10 cellular contexts compared by ENCODE assay signal in genomic region chr1:196827860-196828259, GRCh38. TPM values are rescaled to one million over a fixed set of nuclear protein-coding genes. Genes with fewer than 3 reads are reported as not detected.
DNase-seq lines count a peak whose midpoint lies in the region; ATAC-seq and TF ChIP-seq lines count a peak whose summit lies in the region.
"Not testable (repeated sequence)": the region's sequence is repeated elsewhere in the genome, so short reads cannot be mapped to it uniquely, and the experiment has no call there.
"Had no signal": no experiment of that assay in that cellular context is flagged by ENCODE, and none has a peak within 500 bp of the region (broad histone marks: within the 10 kb centered on the region; RNA-seq: fewer than 3 reads in every experiment).

No MANE protein-coding gene starts in this region.

- POLR2A ChIA-PET in activated CD4-positive, alpha-beta T cell treated with anti-CD3 and anti-CD28 coated beads, Interleukin-2, amount 10 ng/mL, durations not matched to agents 7 days and 5 days (lab: Charles Lee): not testable (repeated sequence)

- not testable (repeated sequence) for H3K27ac Mint-ChIP-seq in activated CD4-positive, alpha-beta T cell treated with anti-CD3 and anti-CD28 coated beads, Interleukin-2, amount 10 ng/mL, durations not matched to agents 7 days and 5 days; nephron progenitor cell

- H3K4me3 Mint-ChIP-seq in activated CD4-positive, alpha-beta T cell treated with anti-CD3 and anti-CD28 coated beads, Interleukin-2, amount 10 ng/mL, durations not matched to agents 7 days and 5 days; nephron progenitor cell: not testable (repeated sequence)

- H3K36me3 Mint-ChIP-seq in activated CD4-positive, alpha-beta T cell treated with anti-CD3 and anti-CD28 coated beads, Interleukin-2, amount 10 ng/mL, durations not matched to agents 7 days and 5 days (ENCODE audit: low read depth); nephron progenitor cell (ENCODE audit: low read depth): not testable (repeated sequence)

- H4K20me1 ChIP-seq in Karpas-422 (ENCODE audit: insufficient read depth, low read depth, low read length): not testable (repeated sequence)

- not testable (repeated sequence) for H3K9me2 ChIP-seq in Karpas-422 (replicated peaks; ENCODE audit: insufficient read depth, low read length)

- not testable (repeated sequence) for H3K9ac ChIP-seq in Karpas-422 (ENCODE audit: low read length)

- not testable (repeated sequence) for H3K27me3 Mint-ChIP-seq in activated CD4-positive, alpha-beta T cell treated with anti-CD3 and anti-CD28 coated beads, Interleukin-2, amount 10 ng/mL, durations not matched to agents 7 days and 5 days; nephron progenitor cell (ENCODE audit: low read depth, poor library complexity)

- TF ChIP-seq CTCF in AG10803 (conservative IDR thresholded peaks at IDR 0.05; ENCODE audit: low read length) (peak; percentile 45), nephron progenitor cell (IDR thresholded peaks at IDR 0.05) (peak; percentile 41)

- not testable (repeated sequence) for H3K9me3 Mint-ChIP-seq in activated CD4-positive, alpha-beta T cell treated with anti-CD3 and anti-CD28 coated beads, Interleukin-2, amount 10 ng/mL, durations not matched to agents 7 days and 5 days; nephron progenitor cell

- H3K4me1 ChIP-seq in Karpas-422 (ENCODE audit: low read length): not testable (repeated sequence)

- H3K27ac ChIP-seq in Karpas-422 (ENCODE audit: low read length): not testable (repeated sequence)

- not testable (repeated sequence) for H2AFZ ChIP-seq in Karpas-422 (ENCODE audit: low read length)

- H3K4me1 Mint-ChIP-seq in activated CD4-positive, alpha-beta T cell treated with anti-CD3 and anti-CD28 coated beads, Interleukin-2, amount 10 ng/mL, durations not matched to agents 7 days and 5 days; nephron progenitor cell: not testable (repeated sequence)

- not testable (repeated sequence) for H3K36me3 ChIP-seq in Karpas-422 (ENCODE audit: insufficient read depth, low read length)

- ATAC-seq in GM18499 (IDR thresholded peaks at IDR 0.05; ENCODE audit: insufficient read depth, unreplicated experiment) (peak; percentile 95), HG02610 (IDR thresholded peaks at IDR 0.05; ENCODE audit: unreplicated experiment) (peak; percentile 97)

- H3K4me3 ChIP-seq in AG10803 (ENCODE audit: low read length); Karpas-422 (ENCODE audit: low read length): not testable (repeated sequence)

- H3K27me3 ChIP-seq in Karpas-422 (ENCODE audit: low read length): not testable (repeated sequence)

- DNase-seq in AG10803 (ENCODE audit: low read depth) (peak; percentile 51), Karpas-422 (peak; percentile 67), NCI-H774 (lab: John Stamatoyannopoulos, UW) (peak; percentile 39), fibroblast of gingiva (ENCODE audit: low read depth) (peak; percentile 33)
- DNase-seq in activated CD4-positive, alpha-beta T cell treated with anti-CD3 and anti-CD28 coated beads, Interleukin-2, amount 10 ng/mL, durations not matched to agents 7 days and 5 days: peak; percentile 9
- not testable (repeated sequence) for DNase-seq in nephron progenitor cell

- H3K9me3 ChIP-seq in Karpas-422 (ENCODE audit: low read length): not testable (repeated sequence)

- not testable (repeated sequence) for H3K4me2 ChIP-seq in Karpas-422 (ENCODE audit: low read depth, low read length, poor library complexity, severe bottlenecking)

- CTCF ChIA-PET in activated CD4-positive, alpha-beta T cell treated with anti-CD3 and anti-CD28 coated beads, Interleukin-2, amount 10 ng/mL, durations not matched to agents 7 days and 5 days (lab: Charles Lee): not testable (repeated sequence)

- H3K79me2 ChIP-seq in Karpas-422 (ENCODE audit: low read length): not testable (repeated sequence)

RNA-seq across cellular contexts. Expression of gene CFHR1, which starts 8.3 kb away (rescaled TPM):
- not detected in 2 replicates for total RNA-seq in Karpas-422 (2014; rRNA removed; shearing (Covaris generic); ENCODE audit: low replicate concordance)
- total RNA-seq in activated CD4-positive, alpha-beta T cell treated with anti-CD3 and anti-CD28 coated beads, Interleukin-2, amount 10 ng/mL, durations not matched to agents 7 days and 5 days: not detected

RNA-seq across cellular contexts. Expression of gene CFHR3, which starts 53.2 kb away (rescaled TPM):
- not detected in 2 replicates for total RNA-seq in Karpas-422 (2014; rRNA removed; shearing (Covaris generic); ENCODE audit: low replicate concordance)
- not detected for total RNA-seq in activated CD4-positive, alpha-beta T cell treated with anti-CD3 and anti-CD28 coated beads, Interleukin-2, amount 10 ng/mL, durations not matched to agents 7 days and 5 days
- total RNA-seq: ascending aorta had no signal

RNA-seq across cellular contexts. Expression of gene CFHR4, which starts 60.0 kb away (rescaled TPM):
- total RNA-seq in Karpas-422 (2014; rRNA removed; shearing (Covaris generic); ENCODE audit: low replicate concordance): not detected in 2 replicates
- total RNA-seq in activated CD4-positive, alpha-beta T cell treated with anti-CD3 and anti-CD28 coated beads, Interleukin-2, amount 10 ng/mL, durations not matched to agents 7 days and 5 days: not detected
- total RNA-seq: ascending aorta, posterior vena cava had no signal
